In genomic region chr18:35497334-35498197, GRCh38 we compare ENCODE assay signal across 8 cellular contexts. TPM values are rescaled to one million over a fixed set of nuclear protein-coding genes. Genes with fewer than 3 reads are reported as not detected.
DNase-seq lines count a peak whose midpoint lies in the region; ATAC-seq and TF ChIP-seq lines count a peak whose summit lies in the region.

A gene with protein sequence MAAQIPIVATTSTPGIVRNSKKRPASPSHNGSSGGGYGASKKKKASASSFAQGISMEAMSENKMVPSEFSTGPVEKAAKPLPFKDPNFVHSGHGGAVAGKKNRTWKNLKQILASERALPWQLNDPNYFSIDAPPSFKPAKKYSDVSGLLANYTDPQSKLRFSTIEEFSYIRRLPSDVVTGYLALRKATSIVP (minus strand): TSS chr18:35497960. CDS start chr18:35497874, 86 bp downstream.

- peaks cover 38% of the 10 kb centered on the region for H3K4me1 Mint-ChIP-seq in activated CD4-positive, alpha-beta T cell treated with anti-CD3 and anti-CD28 coated beads, Interleukin-2, amount 10 ng/mL, durations not matched to agents 7 days and 5 days

- TF ChIP-seq CTCF in C4-2B (conservative IDR thresholded peaks at IDR 0.05), result no peak
- TF ChIP-seq CTCF in coronary artery (IDR thresholded peaks at IDR 0.05), result no peak

- no peaks in the 10 kb centered on the region for H3K27me3 Mint-ChIP-seq in activated CD4-positive, alpha-beta T cell treated with anti-CD3 and anti-CD28 coated beads, Interleukin-2, amount 10 ng/mL, durations not matched to agents 7 days and 5 days

- H3K27ac Mint-ChIP-seq in activated CD4-positive, alpha-beta T cell treated with anti-CD3 and anti-CD28 coated beads, Interleukin-2, amount 10 ng/mL, durations not matched to agents 7 days and 5 days, result peak within 1 kb of the TSS; percentile 96

- ATAC-seq in GM19372 (IDR thresholded peaks at IDR 0.05; ENCODE audit: low read depth, unreplicated experiment) (peak; percentile 97), HG03521 (IDR thresholded peaks at IDR 0.05; ENCODE audit: unreplicated experiment) (peak; percentile 93)

- peak within 1 kb of the TSS; percentile 81 for H3K4me3 ChIP-seq in coronary artery

- CTCF ChIA-PET in activated CD4-positive, alpha-beta T cell treated with anti-CD3 and anti-CD28 coated beads, Interleukin-2, amount 10 ng/mL, durations not matched to agents 7 days and 5 days (lab: Charles Lee), result interaction anchor here (0.7 to 1.8 kb wide), 5 partner anchors 10 to 82 kb away, joined by 3 to 5 read pairs (median 3); no protein-coding TSS in a partner anchor

- H3K4me3 Mint-ChIP-seq in activated CD4-positive, alpha-beta T cell treated with anti-CD3 and anti-CD28 coated beads, Interleukin-2, amount 10 ng/mL, durations not matched to agents 7 days and 5 days, result peak within 1 kb of the TSS; percentile 87

- DNase-seq in NCI-H69 (lab: John Stamatoyannopoulos, UW) (peak; percentile 99), coronary artery (ENCODE audit: low spot score) (peak; percentile 93), left kidney (ENCODE audit: low read depth, low spot score) (peak; percentile 97)
- peak; percentile 91 for DNase-seq in activated CD4-positive, alpha-beta T cell treated with anti-CD3 and anti-CD28 coated beads, Interleukin-2, amount 10 ng/mL, durations not matched to agents 7 days and 5 days
- DNase-seq in stimulated activated CD4-positive, alpha-beta T cell treated with anti-CD3 and anti-CD28 coated beads, Interleukin-1b, Interleukin-23, amount 100 ng/mL, for 48 hours, result peak; percentile 92

- H3K27ac ChIP-seq in C4-2B, result peak within 1 kb of the TSS; percentile 86
- peak within 1 kb of the TSS; percentile 89 to 91 for H3K27ac ChIP-seq in coronary artery

- H3K36me3 Mint-ChIP-seq in activated CD4-positive, alpha-beta T cell treated with anti-CD3 and anti-CD28 coated beads, Interleukin-2, amount 10 ng/mL, durations not matched to agents 7 days and 5 days (ENCODE audit: low read depth), result no peaks in the 10 kb centered on the region

- peaks cover 3% of the 10 kb centered on the region for H3K9me3 Mint-ChIP-seq in activated CD4-positive, alpha-beta T cell treated with anti-CD3 and anti-CD28 coated beads, Interleukin-2, amount 10 ng/mL, durations not matched to agents 7 days and 5 days

- POLR2A ChIA-PET in activated CD4-positive, alpha-beta T cell treated with anti-CD3 and anti-CD28 coated beads, Interleukin-2, amount 10 ng/mL, durations not matched to agents 7 days and 5 days (lab: Charles Lee), result no interaction called here

RNA-seq across cellular contexts. Expression of the gene that starts here (rescaled TPM):
- 10 to 100 TPM; 18.9 to 22.0 TPM for total RNA-seq in activated CD4-positive, alpha-beta T cell treated with anti-CD3 and anti-CD28 coated beads, Interleukin-2, amount 10 ng/mL, durations not matched to agents 7 days and 5 days

Comparison
In these comparisons a context has a peak if more than half of its experiments do, and no peak if none do; other contexts are left out.
1. Peak in every context shown above with its lines: DNase-seq, ATAC-seq, H3K4me3 ChIP-seq and H3K27ac ChIP-seq.